In genomic region chr2:120892967-120893667, GRCh38 we compare ENCODE assay signal across 1 cellular context.
TF ChIP-seq lines count a peak whose summit lies in the region.

No MANE protein-coding gene starts in this region.

TF ChIP-seq in GM23338, 12 proteins besides CTCF, POLR2A, EP300 and RAD21 (continued from another document):
- TF ChIP-seq, protein P1, sequence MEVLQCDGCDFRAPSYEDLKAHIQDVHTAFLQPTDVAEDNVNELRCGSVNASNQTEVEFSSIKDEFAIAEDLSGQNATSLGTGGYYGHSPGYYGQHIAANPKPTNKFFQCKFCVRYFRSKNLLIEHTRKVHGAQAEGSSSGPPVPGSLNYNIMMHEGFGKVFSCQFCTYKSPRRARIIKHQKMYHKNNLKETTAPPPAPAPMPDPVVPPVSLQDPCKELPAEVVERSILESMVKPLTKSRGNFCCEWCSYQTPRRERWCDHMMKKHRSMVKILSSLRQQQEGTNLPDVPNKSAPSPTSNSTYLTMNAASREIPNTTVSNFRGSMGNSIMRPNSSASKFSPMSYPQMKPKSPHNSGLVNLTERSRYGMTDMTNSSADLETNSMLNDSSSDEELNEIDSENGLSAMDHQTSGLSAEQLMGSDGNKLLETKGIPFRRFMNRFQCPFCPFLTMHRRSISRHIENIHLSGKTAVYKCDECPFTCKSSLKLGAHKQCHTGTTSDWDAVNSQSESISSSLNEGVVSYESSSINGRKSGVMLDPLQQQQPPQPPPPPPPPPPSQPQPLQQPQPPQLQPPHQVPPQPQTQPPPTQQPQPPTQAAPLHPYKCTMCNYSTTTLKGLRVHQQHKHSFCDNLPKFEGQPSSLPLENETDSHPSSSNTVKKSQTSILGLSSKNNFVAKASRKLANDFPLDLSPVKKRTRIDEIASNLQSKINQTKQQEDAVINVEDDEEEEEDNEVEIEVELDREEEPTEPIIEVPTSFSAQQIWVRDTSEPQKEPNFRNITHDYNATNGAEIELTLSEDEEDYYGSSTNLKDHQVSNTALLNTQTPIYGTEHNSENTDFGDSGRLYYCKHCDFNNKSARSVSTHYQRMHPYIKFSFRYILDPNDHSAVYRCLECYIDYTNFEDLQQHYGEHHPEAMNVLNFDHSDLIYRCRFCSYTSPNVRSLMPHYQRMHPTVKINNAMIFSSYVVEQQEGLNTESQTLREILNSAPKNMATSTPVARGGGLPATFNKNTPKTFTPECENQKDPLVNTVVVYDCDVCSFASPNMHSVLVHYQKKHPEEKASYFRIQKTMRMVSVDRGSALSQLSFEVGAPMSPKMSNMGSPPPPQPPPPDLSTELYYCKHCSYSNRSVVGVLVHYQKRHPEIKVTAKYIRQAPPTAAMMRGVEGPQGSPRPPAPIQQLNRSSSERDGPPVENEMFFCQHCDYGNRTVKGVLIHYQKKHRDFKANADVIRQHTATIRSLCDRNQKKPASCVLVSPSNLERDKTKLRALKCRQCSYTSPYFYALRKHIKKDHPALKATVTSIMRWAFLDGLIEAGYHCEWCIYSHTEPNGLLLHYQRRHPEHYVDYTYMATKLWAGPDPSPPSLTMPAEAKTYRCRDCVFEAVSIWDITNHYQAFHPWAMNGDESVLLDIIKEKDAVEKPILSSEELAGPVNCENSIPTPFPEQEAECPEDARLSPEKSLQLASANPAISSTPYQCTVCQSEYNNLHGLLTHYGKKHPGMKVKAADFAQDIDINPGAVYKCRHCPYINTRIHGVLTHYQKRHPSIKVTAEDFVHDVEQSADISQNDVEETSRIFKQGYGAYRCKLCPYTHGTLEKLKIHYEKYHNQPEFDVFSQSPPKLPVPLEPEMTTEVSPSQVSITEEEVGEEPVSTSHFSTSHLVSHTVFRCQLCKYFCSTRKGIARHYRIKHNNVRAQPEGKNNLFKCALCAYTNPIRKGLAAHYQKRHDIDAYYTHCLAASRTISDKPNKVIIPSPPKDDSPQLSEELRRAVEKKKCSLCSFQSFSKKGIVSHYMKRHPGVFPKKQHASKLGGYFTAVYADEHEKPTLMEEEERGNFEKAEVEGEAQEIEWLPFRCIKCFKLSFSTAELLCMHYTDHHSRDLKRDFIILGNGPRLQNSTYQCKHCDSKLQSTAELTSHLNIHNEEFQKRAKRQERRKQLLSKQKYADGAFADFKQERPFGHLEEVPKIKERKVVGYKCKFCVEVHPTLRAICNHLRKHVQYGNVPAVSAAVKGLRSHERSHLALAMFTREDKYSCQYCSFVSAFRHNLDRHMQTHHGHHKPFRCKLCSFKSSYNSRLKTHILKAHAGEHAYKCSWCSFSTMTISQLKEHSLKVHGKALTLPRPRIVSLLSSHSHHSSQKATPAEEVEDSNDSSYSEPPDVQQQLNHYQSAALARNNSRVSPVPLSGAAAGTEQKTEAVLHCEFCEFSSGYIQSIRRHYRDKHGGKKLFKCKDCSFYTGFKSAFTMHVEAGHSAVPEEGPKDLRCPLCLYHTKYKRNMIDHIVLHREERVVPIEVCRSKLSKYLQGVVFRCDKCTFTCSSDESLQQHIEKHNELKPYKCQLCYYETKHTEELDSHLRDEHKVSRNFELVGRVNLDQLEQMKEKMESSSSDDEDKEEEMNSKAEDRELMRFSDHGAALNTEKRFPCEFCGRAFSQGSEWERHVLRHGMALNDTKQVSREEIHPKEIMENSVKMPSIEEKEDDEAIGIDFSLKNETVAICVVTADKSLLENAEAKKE (CRISPR knock-in tag; IDR thresholded peaks at IDR 0.05), result no peak
- TF ChIP-seq ZNF331 (CRISPR knock-in tag; IDR thresholded peaks at IDR 0.05; ENCODE audit: low read depth), result no peak
- no peak for TF ChIP-seq NANOG (IDR thresholded peaks at IDR 0.05; ENCODE audit: borderline replicate concordance)
- TF ChIP-seq CREB1 (CRISPR knock-in tag; IDR thresholded peaks at IDR 0.05; ENCODE audit: low read depth), result no peak
- no peak for TF ChIP-seq REST (IDR thresholded peaks at IDR 0.05; ENCODE audit: unreplicated experiment)
- TF ChIP-seq EZH2phosphoT487 (IDR thresholded peaks at IDR 0.05; ENCODE audit: unreplicated experiment), result no peak
